In the genomic region with DNA sequence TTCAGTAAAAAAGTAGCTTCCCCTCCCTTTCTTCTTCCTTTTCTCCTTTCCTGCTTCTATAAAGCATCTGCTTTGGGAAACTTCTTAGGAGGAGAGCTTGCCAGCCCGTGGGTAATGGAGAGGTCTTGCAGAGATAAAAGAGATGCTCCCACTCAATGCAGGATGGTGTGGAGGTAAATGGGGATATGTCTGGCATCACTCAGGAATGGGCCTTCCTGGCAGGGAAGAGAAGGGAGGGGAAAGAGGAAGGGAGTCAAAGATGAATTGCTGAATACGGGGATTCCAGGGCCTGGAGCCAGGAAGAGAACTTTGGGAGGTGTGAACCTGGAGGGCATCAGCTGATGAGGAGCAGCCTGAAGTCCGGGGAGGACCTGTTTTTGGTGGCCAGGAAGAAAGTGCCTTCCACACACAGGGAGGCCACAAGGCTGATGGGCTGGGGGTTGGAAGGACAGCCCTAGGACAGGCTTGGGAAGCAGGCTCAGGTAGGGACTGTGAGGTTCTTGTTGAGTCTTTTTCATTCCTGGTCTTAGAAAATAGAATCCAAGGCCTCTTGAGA, we compare ENCODE assay signal across 17 cellular contexts. TPM values are rescaled to one million over a fixed set of nuclear protein-coding genes. Genes with fewer than 3 reads are reported as not detected.
A peak's percentile ranks its signal among the peaks of the same experiment; 100 is the strongest.
DNase-seq lines count a peak whose midpoint lies in the region; FAIRE-seq and TF ChIP-seq lines count a peak whose summit lies in the region.
"Had no signal": no experiment of that assay in that cellular context is flagged by ENCODE, and none has a peak within 500 bp of the region (broad histone marks: within the 10 kb centered on the region; RNA-seq: fewer than 3 reads in every experiment).

No MANE protein-coding gene starts in this region.

- H4K5ac ChIP-seq in H1 (ENCODE audit: insufficient read length, low read depth, low read length): no peak overlapping the region

- peak overlapping the region; percentile 66; the same call in 1 of the 2 replicates for H2BK20ac ChIP-seq in H1 (ENCODE audit: low read length)

- TF ChIP-seq CTCF in H1 (IDR thresholded peaks at IDR 0.05; ENCODE audit: control extremely low read depth in 1 of 3, insufficient read depth in 1 of 3, low read depth in 1 of 3, low read length in 3 of 3) (no peak), osteocyte (IDR thresholded peaks at IDR 0.05) (no peak), adrenal gland (IDR thresholded peaks at IDR 0.05) (no peak), coronary artery (IDR thresholded peaks at IDR 0.05) (no peak)

- peak overlapping the region; percentile 67 for H3K27ac Mint-ChIP-seq in T-helper 2 cell treated with Interferon-gamma antibody and Interleukin-4, amounts not matched to agents 5 μg/mL and 100 μg/mL, for 36 hours
- H3K27ac Mint-ChIP-seq in osteocyte (ENCODE audit: unreplicated experiment): peak overlapping the region; percentile 94
- H3K27ac Mint-ChIP-seq: nephron progenitor cell, type B pancreatic cell had no signal

- H3K4ac ChIP-seq in H1 (replicated peaks; ENCODE audit: insufficient read length, low read depth, low read length): no peak overlapping the region

- H3K4me2 ChIP-seq in H1 (ENCODE audit: insufficient read depth in 1 of 2, low read depth in 2 of 2, low read length in 2 of 2): no peak overlapping the region

- H2BK5ac ChIP-seq in H1 (ENCODE audit: low read depth, low read length): peak overlapping the region; percentile 77; the same call in 1 of the 2 replicates

- H2AK5ac ChIP-seq in H1 (ENCODE audit: low read depth, low read length): no peak overlapping the region

- H3K4me3 Mint-ChIP-seq in T-helper 2 cell treated with Interferon-gamma antibody and Interleukin-4, amounts not matched to agents 5 μg/mL and 100 μg/mL, for 36 hours: no peak overlapping the region
- H3K4me3 Mint-ChIP-seq in osteocyte (ENCODE audit: unreplicated experiment): no peak overlapping the region
- H3K4me3 Mint-ChIP-seq: nephron progenitor cell, type B pancreatic cell had no signal

- no peak overlapping the region for H4K91ac ChIP-seq in H1 (replicated peaks; ENCODE audit: insufficient read length, low read length)

- intact Hi-C loops in adrenal gland (cut with DNase I): no loop called here

- TF ChIP-seq RAD21 in H1 (IDR thresholded peaks at IDR 0.05 in 1 of 2, conservative IDR thresholded peaks at IDR 0.05 in 1 of 2; ENCODE audit: low read depth in 2 of 2, low read length in 2 of 2): no peak

- H3K27me3 ChIP-seq in SJSA1 (replicated peaks): no peaks in the 10 kb centered on the region
- H3K27me3 ChIP-seq in H1 (replicated peaks in 1 of 4; ENCODE audit: control insufficient read depth in 3 of 4, extremely low read depth in 1 of 4, insufficient read depth in 3 of 4, low read length in 3 of 4): no peaks in the 10 kb centered on the region
- no peaks in the 10 kb centered on the region for H3K27me3 ChIP-seq in adrenal gland
- H3K27me3 ChIP-seq: gastrocnemius medialis had no signal

- peak overlapping the region; percentile 96; the same call in 1 of the 2 replicates for H2BK15ac ChIP-seq in H1 (ENCODE audit: low read length)

- DNase-seq in T-helper 2 cell treated with Interferon-gamma antibody and Interleukin-4, amounts not matched to agents 5 μg/mL and 100 μg/mL, for 36 hours (ENCODE audit: low spot score): no peak
- DNase-seq in T-helper 2 cell: no peak
- DNase-seq in SJSA1 (ENCODE audit: low read depth in 1 of 2, low spot score in 2 of 2): no peak
- DNase-seq in H1 (ENCODE audit: low read depth in 1 of 2, low spot score in 2 of 2): no peak
- no peak for DNase-seq in osteocyte (ENCODE audit: extremely low spot score, unreplicated experiment)
- no peak for DNase-seq in adrenal gland
- DNase-seq in coronary artery (ENCODE audit: low spot score): no peak
- no peak for DNase-seq in activated T-cell treated with anti-CD3 and anti-CD28 coated beads, Interleukin-2, amount 50 U/mL, for 1 hour
- DNase-seq: activated CD4-positive, alpha-beta T cell treated with anti-CD3 and anti-CD28 coated beads, Interleukin-2, amount 50 U/mL, for 4 hours; gastrocnemius medialis; NCI-H2107; nephron progenitor cell had no signal

- H3K27ac ChIP-seq in SJSA1: peak overlapping the region; percentile 88
- H3K27ac ChIP-seq in H1 (ENCODE audit: low read depth, low read length): no peak overlapping the region
- peak overlapping the region in 1 of 5 donors; percentile 23 for H3K27ac ChIP-seq in adrenal gland
- no peak overlapping the region for H3K27ac ChIP-seq in coronary artery

- H3K23ac ChIP-seq in H1 (ENCODE audit: insufficient read length): no peak overlapping the region

- H3K79me2 ChIP-seq in H1 (ENCODE audit: control insufficient read depth in 1 of 2, insufficient read depth in 2 of 2, low read length in 2 of 2): no peaks in the 10 kb centered on the region

- no peak overlapping the region for H3K56ac ChIP-seq in H1 (replicated peaks; ENCODE audit: insufficient read length, low read depth, low read length)

- H3K4me1 ChIP-seq in SJSA1 (replicated peaks) (peaks cover 36% of the 10 kb centered on the region), H1 (replicated peaks in 1 of 4; ENCODE audit: control insufficient read depth in 3 of 4, insufficient read depth in 4 of 4, low read length in 3 of 4) (peaks cover 0 to 15% (median 5%) of the 10 kb centered on the region in 4 experiments; a peak in 6 of 7 replicates), adrenal gland (replicated peaks in 1 of 2) (no peaks in the 10 kb centered on the region)

- no peak overlapping the region for H3K9ac ChIP-seq in H1 (replicated peaks in 1 of 4; ENCODE audit: extremely low read depth in 1 of 4, low read depth in 3 of 4, low read length in 3 of 4)

- H3K4me3 ChIP-seq in SJSA1 (no peak overlapping the region), H1 (ENCODE audit: extremely low read depth in 1 of 4, insufficient read depth in 2 of 4, low read depth in 3 of 4, low read length in 4 of 4) (no peak overlapping the region), adrenal gland (no peak overlapping the region), coronary artery (no peak overlapping the region)
- H3K4me3 ChIP-seq: gastrocnemius medialis, skin epidermis had no signal

- peak overlapping the region; percentile 11 for H2BK120ac ChIP-seq in H1 (replicated peaks; ENCODE audit: low read depth, low read length)

- H3K4me1 Mint-ChIP-seq in T-helper 2 cell treated with Interferon-gamma antibody and Interleukin-4, amounts not matched to agents 5 μg/mL and 100 μg/mL, for 36 hours (ENCODE audit: low read depth): peaks cover 15% of the 10 kb centered on the region
- peaks cover 43% of the 10 kb centered on the region for H3K4me1 Mint-ChIP-seq in osteocyte (ENCODE audit: unreplicated experiment)

- H2AFZ ChIP-seq in H1 (ENCODE audit: low read length): no peak overlapping the region

- CTCF ChIA-PET in H1 (lab: Charles Lee; ENCODE audit: partially characterized antibody): interaction anchor here (1.4 to 2.5 kb wide), 2 partner anchors 74 to 85 kb away, joined by 5 to 8 read pairs; no protein-coding TSS in a partner anchor

- no peaks in the 10 kb centered on the region for H3K23me2 ChIP-seq in H1 (ENCODE audit: low read depth, low read length)

- no peak overlapping the region for H3K14ac ChIP-seq in H1 (ENCODE audit: insufficient read length)

- H3K36me3 ChIP-seq in SJSA1: no peaks in the 10 kb centered on the region
- no peaks in the 10 kb centered on the region for H3K36me3 ChIP-seq in H1 (ENCODE audit: control insufficient read depth in 2 of 4, insufficient read depth in 4 of 4, low read length in 3 of 4)
- H3K36me3 ChIP-seq in adrenal gland (replicated peaks in 1 of 2): no peaks in the 10 kb centered on the region
- H3K36me3 ChIP-seq: gastrocnemius medialis had no signal

- H4K20me1 ChIP-seq in H1 (replicated peaks in 1 of 2; ENCODE audit: control insufficient read depth in 1 of 2, insufficient read depth in 2 of 2, low read length in 2 of 2): no peaks in the 10 kb centered on the region

- peaks cover 22% of the 10 kb centered on the region for H3K9me3 Mint-ChIP-seq in T-helper 2 cell treated with Interferon-gamma antibody and Interleukin-4, amounts not matched to agents 5 μg/mL and 100 μg/mL, for 36 hours
- peaks cover 13% of the 10 kb centered on the region for H3K9me3 Mint-ChIP-seq in osteocyte (ENCODE audit: unreplicated experiment)

- H3K79me1 ChIP-seq in H1 (ENCODE audit: low read depth, low read length): no peaks in the 10 kb centered on the region

- peaks cover 2% of the 10 kb centered on the region for H3K36me3 Mint-ChIP-seq in T-helper 2 cell treated with Interferon-gamma antibody and Interleukin-4, amounts not matched to agents 5 μg/mL and 100 μg/mL, for 36 hours (ENCODE audit: low read depth)
- no peaks in the 10 kb centered on the region for H3K36me3 Mint-ChIP-seq in osteocyte (ENCODE audit: unreplicated experiment)
- H3K36me3 Mint-ChIP-seq: type B pancreatic cell had no signal

- H3K18ac ChIP-seq in H1 (ENCODE audit: extremely low read depth, low read length): peak overlapping the region; percentile 60; the same call in 1 of the 2 replicates

- POLR2A ChIA-PET in H1 (lab: Charles Lee; ENCODE audit: partially characterized antibody): no interaction called here

- FAIRE-seq in H1 (lab: Jason Lieb, UNC): no peak
- FAIRE-seq: A204.1, islet of Langerhans had no signal

- TF ChIP-seq POLR2A in H1 (IDR thresholded peaks at IDR 0.05; ENCODE audit: control extremely low read depth in 1 of 2, low read depth in 2 of 2, low read length in 2 of 2) (no peak), adrenal gland (IDR thresholded peaks at IDR 0.05) (no peak)

- no peak for TF ChIP-seq EP300 in H1 (IDR thresholded peaks at IDR 0.05; ENCODE audit: borderline replicate concordance in 1 of 2, low read depth in 2 of 2, low read length in 2 of 2)

- no peaks in the 10 kb centered on the region for H3K27me3 Mint-ChIP-seq in T-helper 2 cell treated with Interferon-gamma antibody and Interleukin-4, amounts not matched to agents 5 μg/mL and 100 μg/mL, for 36 hours (ENCODE audit: low read depth)
- H3K27me3 Mint-ChIP-seq in osteocyte (ENCODE audit: unreplicated experiment): no peaks in the 10 kb centered on the region
- H3K27me3 Mint-ChIP-seq: type B pancreatic cell had no signal

- WGBS in H1 (ENCODE audit: extremely low coverage in 1 of 2, insufficient coverage in 1 of 2, insufficient read length in 1 of 2, insufficient replicate concordance in 2 of 2, low coverage in 1 of 2, low lambda C conversion rate in 2 of 2, missing lambda C conversion rate in 1 of 2), 2 experiments: 88% methylated on average over 3 of the region's 3 CpGs; no CpG with 5 or more reads in 1 of the 2 experiments
- WGBS in adrenal gland, 4 donors: 76 to 94% (median 86%) methylated on average over 3 of the region's 3 CpGs

- H4K8ac ChIP-seq in H1 (ENCODE audit: extremely low read depth, insufficient read depth, low read length): no peak overlapping the region

- peak overlapping the region; percentile 68; the same call in 1 of the 2 replicates for H2BK12ac ChIP-seq in H1 (ENCODE audit: low read depth, low read length)

- H3K9me3 ChIP-seq in SJSA1 (replicated peaks) (peaks cover 3% of the 10 kb centered on the region; the same call in 1 of the 2 replicates), H1 (ENCODE audit: insufficient read depth in 2 of 2, low read depth in 1 of 2, low read length in 1 of 2) (no peaks in the 10 kb centered on the region), adrenal gland (replicated peaks in 1 of 3) (peaks cover 0 to 7% (median 0%) of the 10 kb centered on the region in 3 donors)
- H3K9me3 ChIP-seq: gastrocnemius medialis had no signal

RNA-seq across cellular contexts. Expression of a gene that starts 25.2 kb away (rescaled TPM):
- total RNA-seq in SJSA1 (2014; rRNA removed; shearing (Covaris generic)): 4.2 and 4.3 TPM in 2 replicates
- total RNA-seq in H1 (2021; fragmentation: NEBNext Ultra II Directional; extraction: Animal tissue kit (Norgen Biotek cat#: 25700)): not detected in 2 replicates
- polyA plus RNA-seq in H1 (2011; rRNA removed): not detected in 2 replicates
- 0.12 TPM for polyA plus RNA-seq in H1 (2011; cell fraction: cytosol; rRNA removed)
- not detected for polyA plus RNA-seq in H1 (2011; cell fraction: nucleus; rRNA removed)
- not detected in 4 replicates for polyA plus RNA-seq in H1 (2012, experiment 1 of 2)
- not detected for polyA plus RNA-seq in H1 (2012, experiment 2 of 2)
- not detected for polyA plus RNA-seq in H1 (2013, experiment 1 of 2)
- not detected for polyA plus RNA-seq in H1 (2013, experiment 2 of 2)
- polyA minus RNA-seq in H1 (2011; rRNA and poly(A)+ RNA removed): 1.5 TPM in 1 of 2 replicates, not detected in the other
- not detected for polyA minus RNA-seq in H1 (2011; cell fraction: cytosol; rRNA and poly(A)+ RNA removed)
- polyA minus RNA-seq in H1 (2011; cell fraction: nucleus; rRNA and poly(A)+ RNA removed): not detected
- total RNA-seq in osteocyte: not detected in 2 replicates
- 1 to 10 TPM in 5 of 8 donors, under 1 TPM in 2, not detected in 1; 0.69 to 2.1 (median 1.5) TPM for total RNA-seq in adrenal gland
- polyA plus RNA-seq in adrenal gland: 1 to 10 TPM in 2 of 3 donors, under 1 TPM in 1; 0.72 to 5.9 (median 1.6) TPM
- total RNA-seq: dermis microvascular lymphatic vessel endothelial cell, gastrocnemius medialis had no signal

RNA-seq across cellular contexts. Expression of a gene that starts 27.1 kb away (rescaled TPM):
- 0.16 and 1.5 TPM in 2 replicates for total RNA-seq in SJSA1 (2014; rRNA removed; shearing (Covaris generic))
- total RNA-seq in H1 (2021; fragmentation: NEBNext Ultra II Directional; extraction: Animal tissue kit (Norgen Biotek cat#: 25700)): 0.34 and 0.74 TPM in 2 replicates
- polyA plus RNA-seq in H1 (2011; rRNA removed): 0.25 and 0.32 TPM in 2 replicates
- 0.25 TPM for polyA plus RNA-seq in H1 (2011; cell fraction: cytosol; rRNA removed)
- polyA plus RNA-seq in H1 (2011; cell fraction: nucleus; rRNA removed): 0.07 TPM
- polyA plus RNA-seq in H1 (2012, experiment 1 of 2): 0.21 to 0.69 TPM (median 0.60 TPM) in 4 replicates
- polyA plus RNA-seq in H1 (2012, experiment 2 of 2): not detected
- 0.51 TPM for polyA plus RNA-seq in H1 (2013, experiment 1 of 2)
- polyA plus RNA-seq in H1 (2013, experiment 2 of 2): 0.55 TPM
- 0.37 and 0.41 TPM in 2 replicates for polyA minus RNA-seq in H1 (2011; rRNA and poly(A)+ RNA removed)
- polyA minus RNA-seq in H1 (2011; cell fraction: cytosol; rRNA and poly(A)+ RNA removed): not detected
- polyA minus RNA-seq in H1 (2011; cell fraction: nucleus; rRNA and poly(A)+ RNA removed): 0.60 TPM
- total RNA-seq in osteocyte: not detected in 2 replicates
- total RNA-seq in adrenal gland: under 1 TPM in 1 of 8 donors, not detected in 7; 0.18 TPM
- polyA plus RNA-seq in adrenal gland: under 1 TPM in 1 of 3 donors, not detected in 2; 0.07 TPM
- total RNA-seq: dermis microvascular lymphatic vessel endothelial cell, gastrocnemius medialis had no signal

RNA-seq across cellular contexts. Expression of a gene that starts 46.9 kb away (rescaled TPM):
- total RNA-seq in SJSA1 (2014; rRNA removed; shearing (Covaris generic)): 25.1 and 33.4 TPM in 2 replicates
- total RNA-seq in H1 (2021; fragmentation: NEBNext Ultra II Directional; extraction: Animal tissue kit (Norgen Biotek cat#: 25700)): 19.3 and 20.7 TPM in 2 replicates
- polyA plus RNA-seq in H1 (2011; rRNA removed): 1.6 and 2.5 TPM in 2 replicates
- 4.1 TPM for polyA plus RNA-seq in H1 (2011; cell fraction: cytosol; rRNA removed)
- polyA plus RNA-seq in H1 (2011; cell fraction: nucleus; rRNA removed): 4.1 TPM
- 5.7 to 11.6 TPM (median 6.5 TPM) in 4 replicates for polyA plus RNA-seq in H1 (2012, experiment 1 of 2)
- 0.55 TPM for polyA plus RNA-seq in H1 (2012, experiment 2 of 2)
- polyA plus RNA-seq in H1 (2013, experiment 1 of 2): 12.2 TPM
- 11.0 TPM for polyA plus RNA-seq in H1 (2013, experiment 2 of 2)
- 7.0 and 12.7 TPM in 2 replicates for polyA minus RNA-seq in H1 (2011; rRNA and poly(A)+ RNA removed)
- 5.7 TPM for polyA minus RNA-seq in H1 (2011; cell fraction: cytosol; rRNA and poly(A)+ RNA removed)
- polyA minus RNA-seq in H1 (2011; cell fraction: nucleus; rRNA and poly(A)+ RNA removed): 18.7 TPM
- total RNA-seq in osteocyte: 6.3 and 6.5 TPM in 2 replicates
- 1 to 10 TPM in 3 of 8 donors, under 1 TPM in 4, not detected in 1; 0.35 to 1.3 (median 0.84) TPM for total RNA-seq in adrenal gland
- polyA plus RNA-seq in adrenal gland: under 1 TPM in 2 of 3 donors, not detected in 1; 0.10 to 0.79 TPM
